8 cellular contexts compared by ENCODE assay signal in the genomic region with DNA sequence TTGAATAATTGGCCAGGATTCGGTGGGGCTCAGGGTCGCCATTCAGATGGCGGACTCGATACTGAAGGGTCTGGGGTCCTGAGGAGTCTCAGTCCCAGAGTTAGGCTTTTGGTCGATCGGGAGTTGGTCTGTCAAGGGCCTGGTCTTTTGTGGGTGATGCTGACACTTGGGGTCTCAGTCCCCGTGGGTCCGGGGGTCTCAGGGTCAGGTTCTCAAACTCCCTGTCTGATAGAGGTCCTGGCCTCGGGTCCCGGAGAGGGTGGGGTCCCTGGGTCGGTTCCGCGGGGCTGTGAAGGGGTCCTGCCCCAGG. TPM values are rescaled to one million over a fixed set of nuclear protein-coding genes. Genes with fewer than 3 reads are reported as not detected.
DNase-seq lines count a peak whose midpoint lies in the region; ATAC-seq and TF ChIP-seq lines count a peak whose summit lies in the region.

No MANE protein-coding gene starts in this region.

- no peaks in the 10 kb centered on the region for H3K27me3 Mint-ChIP-seq in mesothelial cell of epicardium (ENCODE audit: low read depth)

- H3K9me3 ChIP-seq in heart right ventricle (no peaks in the 10 kb centered on the region), aorta (ENCODE audit: control insufficient read depth, low read length) (no peaks in the 10 kb centered on the region)

- peak overlapping the region; percentile 63 to 99 (median 92) for H3K4me3 ChIP-seq in heart right ventricle
- H3K4me3 ChIP-seq in brain microvascular endothelial cell (ENCODE audit: low read depth, low read length): peak overlapping the region; percentile 87
- peak overlapping the region; percentile 57 to 79 for H3K4me3 ChIP-seq in aorta (ENCODE audit: low read length in 2 of 2)

- H3K27ac ChIP-seq in heart right ventricle (peak overlapping the region; percentile 73 to 91 (median 86)), brain microvascular endothelial cell (no peak overlapping the region), aorta (ENCODE audit: low read depth in 1 of 2, low read length in 2 of 2) (peak overlapping the region in 1 of 2 donors; percentile 60)

- H3K27me3 ChIP-seq in heart right ventricle (no peaks in the 10 kb centered on the region), brain microvascular endothelial cell (replicated peaks) (no peaks in the 10 kb centered on the region), aorta (ENCODE audit: control insufficient read depth in 1 of 2, insufficient read depth in 2 of 2, low read length in 1 of 2) (no peaks in the 10 kb centered on the region)

- in situ Hi-C loops in brain microvascular endothelial cell (cut with HindIII; ENCODE audit: low pct_ligation_motif_present, low sequenced_read_pairs): no loop called here

- peaks cover 27% of the 10 kb centered on the region for H3K36me3 Mint-ChIP-seq in mesothelial cell of epicardium

- WGBS in heart right ventricle, 2 donors: 11% methylated on average over 13 of the region's 13 CpGs
- 8% methylated on average over 13 of the region's 13 CpGs for WGBS in aorta, 2 donors

- TF ChIP-seq CTCF in heart right ventricle (IDR thresholded peaks at IDR 0.05) (no peak), brain microvascular endothelial cell (IDR thresholded peaks at IDR 0.05; ENCODE audit: low read depth, low read length, missing control alignments) (no peak), mesothelial cell of epicardium (IDR thresholded peaks at IDR 0.05; ENCODE audit: unreplicated experiment) (no peak)

- no peak for DNase-seq in heart right ventricle
- no peak for DNase-seq in Right ventricle myocardium superior
- DNase-seq in brain microvascular endothelial cell: no peak
- DNase-seq in mesothelial cell of epicardium (ENCODE audit: low spot score in 2 of 2, unreplicated experiment in 2 of 2): no peak
- peak in 1 of 2 donors; percentile 83 for DNase-seq in aorta
- DNase-seq in NCI-H748 (lab: John Stamatoyannopoulos, UW; ENCODE audit: unreplicated experiment): no peak

- H3K27ac Mint-ChIP-seq in mesothelial cell of epicardium: peak overlapping the region; percentile 43

- no peaks in the 10 kb centered on the region for H3K9me3 Mint-ChIP-seq in mesothelial cell of epicardium

- no peak for ATAC-seq in heart right ventricle
- ATAC-seq in Right ventricle myocardium superior (ENCODE audit: poor library complexity): no peak
- ATAC-seq in aorta (ENCODE audit: low FRiP score): no peak
- no peak for ATAC-seq in GM21723 (IDR thresholded peaks at IDR 0.05; ENCODE audit: unreplicated experiment)
- ATAC-seq in HG03097 (IDR thresholded peaks at IDR 0.05; ENCODE audit: low FRiP score, unreplicated experiment): no peak

- intact Hi-C loops in heart right ventricle (cut with DNase I): loop anchor here in 5 of 10 donors (1.0 to 10.0 kb wide), 5 partner anchors 50 to 220 kb away; a partner anchor contains a TSS
- intact Hi-C loops in Right ventricle myocardium superior (cut with DNase I): no loop called here
- intact Hi-C loops in aorta (cut with DNase I): loop anchor here (5.0 kb wide), 2 partner anchors 162 to 218 kb away; a partner anchor contains a TSS

- peaks cover 29% of the 10 kb centered on the region for H3K4me1 Mint-ChIP-seq in mesothelial cell of epicardium

- H3K36me3 ChIP-seq in heart right ventricle (peaks cover 0 to 59% (median 50%) of the 10 kb centered on the region in 9 donors), brain microvascular endothelial cell (replicated peaks) (peaks cover 44% of the 10 kb centered on the region), aorta (ENCODE audit: control insufficient read depth in 1 of 2, insufficient read depth in 2 of 2, low read length in 1 of 2) (peaks cover 0 to 15% of the 10 kb centered on the region in 2 donors)

- H3K4me1 ChIP-seq in heart right ventricle (peaks cover 16 to 44% (median 34%) of the 10 kb centered on the region in 9 donors), aorta (ENCODE audit: control insufficient read depth in 1 of 2, insufficient read depth in 2 of 2, low read length in 2 of 2) (no peaks in the 10 kb centered on the region)

- H3K4me3 Mint-ChIP-seq in mesothelial cell of epicardium: peak overlapping the region; percentile 87

RNA-seq across cellular contexts. Expression of a gene that starts 0.5 kb away (rescaled TPM):
- total RNA-seq in heart right ventricle (10 to 100 TPM in 9 of 10 donors, 1 to 10 TPM in 1; 9.4 to 21.1 (median 15.1) TPM), Right ventricle myocardium superior (13.3 TPM), mesothelial cell of epicardium (30.7 to 33.5 TPM (median 31.9 TPM) in 3 replicates), aorta (10 to 100 TPM; 26.4 to 31.9 TPM)
- polyA plus RNA-seq in heart right ventricle (10 to 100 TPM; 13.0 to 14.3 TPM), aorta (10 to 100 TPM; 11.8 to 28.7 TPM)

RNA-seq across cellular contexts. Expression of a gene that starts 22.6 kb away (rescaled TPM):
- total RNA-seq in heart right ventricle: under 1 TPM; 0.10 to 0.44 (median 0.17) TPM
- polyA plus RNA-seq in heart right ventricle: under 1 TPM; 0.10 to 0.44 TPM
- 0.16 TPM for total RNA-seq in Right ventricle myocardium superior
- 5.0 to 5.6 TPM (median 5.2 TPM) in 3 replicates for total RNA-seq in mesothelial cell of epicardium
- 1 to 10 TPM in 1 of 2 donors, under 1 TPM in 1; 0.91 to 1.3 TPM for total RNA-seq in aorta
- polyA plus RNA-seq in aorta: 1 to 10 TPM in 1 of 2 donors, under 1 TPM in 1; 0.25 to 1.3 TPM

RNA-seq across cellular contexts. Expression of a gene that starts 31.8 kb away (rescaled TPM):
- total RNA-seq in heart right ventricle (10 to 100 TPM; 16.7 to 28.9 (median 19.5) TPM), Right ventricle myocardium superior (22.7 TPM), mesothelial cell of epicardium (207 to 212 TPM (median 209 TPM) in 3 replicates), aorta (10 to 100 TPM; 43.9 to 58.2 TPM)
- polyA plus RNA-seq in heart right ventricle (10 to 100 TPM; 40.4 to 81.7 TPM), aorta (100 to 1,000 TPM in 1 of 2 donors, 10 to 100 TPM in 1; 46.6 to 105 TPM)

RNA-seq across cellular contexts. Expression of a gene that starts 50.0 kb away (rescaled TPM):
- total RNA-seq in heart right ventricle: 10 to 100 TPM in 6 of 10 donors, 1 to 10 TPM in 4; 5.2 to 17.7 (median 10.2) TPM
- polyA plus RNA-seq in heart right ventricle: 10 to 100 TPM; 11.3 to 25.4 TPM
- 10.8 TPM for total RNA-seq in Right ventricle myocardium superior
- 18.0 to 22.7 TPM (median 21.6 TPM) in 3 replicates for total RNA-seq in mesothelial cell of epicardium
- 10 to 100 TPM; 30.7 to 33.6 TPM for total RNA-seq in aorta
- 100 to 1,000 TPM in 1 of 2 donors, 10 to 100 TPM in 1; 10.5 to 154 TPM for polyA plus RNA-seq in aorta
